ENCODE assay signal across 31 cellular contexts in the genomic region with DNA sequence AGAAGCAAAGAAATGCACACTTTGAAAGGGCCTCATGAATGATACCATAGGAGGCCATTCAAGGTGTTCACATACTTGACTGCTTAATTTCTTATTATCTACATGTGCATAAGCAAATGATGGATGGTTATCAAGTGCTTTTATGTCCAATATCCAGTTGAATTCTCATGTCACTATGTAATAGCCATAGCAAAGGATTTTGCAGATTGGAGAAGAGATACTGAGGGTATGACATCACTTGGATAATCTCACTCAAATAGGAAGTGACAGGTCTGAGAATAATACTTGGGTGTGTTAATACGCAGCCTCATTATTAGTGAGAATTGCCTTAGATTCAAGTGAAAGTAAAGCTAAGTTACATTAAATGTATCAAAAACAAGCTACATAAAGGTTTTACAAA.
"Had no signal": no experiment of that assay in that cellular context is flagged by ENCODE, and none has a peak within 500 bp of the region (broad histone marks: within the 10 kb centered on the region; RNA-seq: fewer than 3 reads in every experiment).

No MANE protein-coding gene starts in this region.

- H3K4me1 Mint-ChIP-seq: natural killer cell; stimulated activated memory B cell treated with anti-CD40 and anti-IgM and Interleukin-4, amounts not matched to agents 10 μg/mL and 1 μg/mL and 100 μg/mL, for 72 hours; stimulated activated naive CD8-positive, alpha-beta T cell treated with anti-CD3 and anti-CD28 coated beads, Interleukin-15, amount 100 ng/mL, for 72 hours had no signal

- H3K9ac ChIP-seq: neural progenitor cell, parathyroid adenoma had no signal

- H3K36me3 ChIP-seq: neural progenitor cell, ovary, spleen, suprapubic skin, tibial artery, transverse colon, upper lobe of right lung, uterus had no signal

- ATAC-seq: natural killer cell; psoas muscle; right cardiac atrium; sciatic nerve; stimulated activated memory B cell treated with anti-CD40 and anti-IgM and Interleukin-4, amounts not matched to agents 10 μg/mL and 1 μg/mL and 100 μg/mL, for 72 hours; stimulated activated naive CD8-positive, alpha-beta T cell treated with anti-CD3 and anti-CD28 coated beads, Interleukin-15, amount 100 ng/mL, for 72 hours; stimulated activated naive CD8-positive, alpha-beta T cell treated with anti-CD3 and anti-CD28 coated beads, Interleukin-15, Interleukin-2, amounts not matched to agents 100 U/mL and 50 U/mL, for 24 hours; upper lobe of right lung had no signal

- H3K4me3 ChIP-seq: neural progenitor cell, ovary, psoas muscle, skin epidermis, smooth muscle cell, spleen, suprapubic skin, testis, tibial artery, transverse colon, upper lobe of right lung, uterus had no signal

- H3K27ac Mint-ChIP-seq: natural killer cell; nephron; neural progenitor cell; progenitor cell of endocrine pancreas; stimulated activated memory B cell treated with anti-CD40 and anti-IgM and Interleukin-4, amounts not matched to agents 10 μg/mL and 1 μg/mL and 100 μg/mL, for 72 hours; stimulated activated naive CD8-positive, alpha-beta T cell treated with anti-CD3 and anti-CD28 coated beads, Interleukin-15, amount 100 ng/mL, for 72 hours; type B pancreatic cell had no signal

- H3K27me3 Mint-ChIP-seq: progenitor cell of endocrine pancreas; stimulated activated memory B cell treated with anti-CD40 and anti-IgM and Interleukin-4, amounts not matched to agents 10 μg/mL and 1 μg/mL and 100 μg/mL, for 72 hours; stimulated activated naive CD8-positive, alpha-beta T cell treated with anti-CD3 and anti-CD28 coated beads, Interleukin-15, amount 100 ng/mL, for 72 hours; type B pancreatic cell had no signal

- H3K4me3 Mint-ChIP-seq: natural killer cell; nephron; neural progenitor cell; stimulated activated memory B cell treated with anti-CD40 and anti-IgM and Interleukin-4, amounts not matched to agents 10 μg/mL and 1 μg/mL and 100 μg/mL, for 72 hours; stimulated activated naive CD8-positive, alpha-beta T cell treated with anti-CD3 and anti-CD28 coated beads, Interleukin-15, amount 100 ng/mL, for 72 hours; type B pancreatic cell had no signal

- H3K4me1 ChIP-seq: neural progenitor cell, parathyroid adenoma, psoas muscle, spleen, suprapubic skin, testis, tibial artery, transverse colon, upper lobe of right lung, uterus had no signal

- H3K36me3 Mint-ChIP-seq: neural progenitor cell; stimulated activated memory B cell treated with anti-CD40 and anti-IgM and Interleukin-4, amounts not matched to agents 10 μg/mL and 1 μg/mL and 100 μg/mL, for 72 hours; type B pancreatic cell had no signal

- H3K4me2 ChIP-seq: neural progenitor cell, smooth muscle cell had no signal

- H3K79me2 ChIP-seq: parathyroid adenoma had no signal

- DNase-seq: natural killer cell; occipital lobe; ovary; posterior cingulate gyrus; psoas muscle; right cardiac atrium; spleen; stimulated activated CD4-positive, alpha-beta T cell treated with anti-CD3 and anti-CD28 coated beads, Interleukin-12 subunit alpha, Interleukin-12 subunit beta, amount 100 ng/mL, for 4 hours; stimulated activated CD4-positive, alpha-beta T cell treated with anti-CD3 and anti-CD28 coated beads, Interleukin-1b, Interleukin-23, amount 100 ng/mL, for 48 hours; stimulated activated CD4-positive, alpha-beta T cell treated with anti-CD3 and anti-CD28 coated beads, Interleukin-4, amount 100 ng/mL, for 1 hour; stimulated activated CD4-positive, alpha-beta T cell treated with anti-CD3 and anti-CD28 coated beads, Interleukin-4, amount 100 ng/mL, for 4 hours; stimulated activated CD8-positive, alpha-beta memory T cell treated with anti-CD3 and anti-CD28 coated beads, Interleukin-4, amount 100 ng/mL, for 48 hours; stimulated activated naive CD4-positive, alpha-beta T cell; stimulated activated naive CD8-positive, alpha-beta T cell treated with anti-CD3 and anti-CD28 coated beads, Interleukin-15, amount 100 ng/mL, for 72 hours; stimulated activated naive CD8-positive, alpha-beta T cell treated with anti-CD3 and anti-CD28 coated beads, Interleukin-15, Interleukin-2, amounts not matched to agents 100 U/mL and 50 U/mL, for 24 hours; substantia nigra; testis; tibial artery; transverse colon; upper lobe of right lung; uterus had no signal

- H2AFZ ChIP-seq: neural progenitor cell, parathyroid adenoma had no signal

- H3K9me3 ChIP-seq: ovary, psoas muscle, suprapubic skin, testis, tibial artery, transverse colon, upper lobe of right lung, uterus had no signal

- H3K27ac ChIP-seq: neural progenitor cell, ovary, parathyroid adenoma, psoas muscle, skin epidermis, spleen, suprapubic skin, testis, tibial artery, transverse colon, upper lobe of right lung, uterus had no signal

- H3K9me3 Mint-ChIP-seq: type B pancreatic cell had no signal

- H3K27me3 ChIP-seq: neural progenitor cell, ovary, spleen, suprapubic skin, testis, tibial artery, transverse colon, upper lobe of right lung, uterus had no signal
